30 cellular contexts compared by ENCODE assay signal in genomic region chr16:17331991-17332390, GRCh38.
DNase-seq lines count a peak whose midpoint lies in the region; ATAC-seq and TF ChIP-seq lines count a peak whose summit lies in the region.
"Had no signal": no experiment of that assay in that cellular context is flagged by ENCODE, and none has a peak within 500 bp of the region (broad histone marks: within the 10 kb centered on the region; RNA-seq: fewer than 3 reads in every experiment).

No MANE protein-coding gene starts in this region.

- peak; percentile 36 for DNase-seq in NCI-H82 (lab: John Stamatoyannopoulos, UW)
- no peak for DNase-seq in NCI-H82 treated with DMSO at 0.1 percent for 48 hours (lab: John Stamatoyannopoulos, UW; ENCODE audit: unreplicated experiment)
- peak; percentile 77 to 97 for DNase-seq in NCI-H524 (lab: John Stamatoyannopoulos, UW)
- no peak for DNase-seq in stimulated activated effector memory CD8-positive, alpha-beta T cell treated with anti-CD3 and anti-CD28 coated beads, Interleukin-12 subunit alpha, Interleukin-12 subunit beta, amount 100 ng/mL, for 72 hours (ENCODE audit: low spot score in 2 of 2)
- no peak for DNase-seq in activated naive CD4-positive, alpha-beta T cell treated with anti-CD3 and anti-CD28 coated beads, Interleukin-2, amount 50 U/mL, for 72 hours (ENCODE audit: low spot score in 2 of 2)
- no peak for DNase-seq in smooth muscle cell (lab: John Stamatoyannopoulos, UW; ENCODE audit: unreplicated experiment)
- DNase-seq: activated effector memory CD4-positive, alpha-beta T cell treated with Interleukin-2 at 50 U/mL for 16 hours; activated T-cell treated with anti-CD3 and anti-CD28 coated beads for 4 hours; anterior cingulate cortex; CD4-positive, alpha-beta memory T cell; colonic mucosa; effector CD4-positive, alpha-beta T cell; EL; head of caudate nucleus; kidney; MG63; naive B cell; NCI-H1105 treated with DMSO at 0.1 percent for 48 hours; NCI-H187 treated with DMSO at 0.1 percent for 48 hours; NCI-H2171 treated with DMSO at 0.1 percent for 48 hours; NCI-H526; PC-9 had no signal

- H3K9me3 Mint-ChIP-seq in stimulated activated effector memory CD8-positive, alpha-beta T cell treated with anti-CD3 and anti-CD28 coated beads, Interleukin-12 subunit alpha, Interleukin-12 subunit beta, amount 100 ng/mL, for 72 hours: no peaks in the 10 kb centered on the region
- H3K9me3 Mint-ChIP-seq in activated naive CD4-positive, alpha-beta T cell treated with anti-CD3 and anti-CD28 coated beads, Interleukin-2, amount 50 U/mL, for 72 hours: no peaks in the 10 kb centered on the region
- H3K9me3 Mint-ChIP-seq in activated T-helper 17 cell treated with anti-CD3 and anti-CD28 coated beads, Interleukin-2, amount 50 U/mL, for 72 hours: no peaks in the 10 kb centered on the region
- H3K9me3 Mint-ChIP-seq: CD4-positive, alpha-beta memory T cell; mesothelial cell of epicardium; naive B cell; stimulated activated memory B cell treated with anti-CD40 and anti-IgM and Interleukin-4, amounts not matched to agents 10 μg/mL and 1 μg/mL and 100 μg/mL, for 72 hours had no signal

- H3K9me3 ChIP-seq in smooth muscle cell (replicated peaks; ENCODE audit: low read depth): no peaks in the 10 kb centered on the region
- H3K9me3 ChIP-seq: colonic mucosa, MG63, neutrophil had no signal

- no peaks in the 10 kb centered on the region for H3K27me3 Mint-ChIP-seq in activated T-helper 17 cell treated with anti-CD3 and anti-CD28 coated beads, Interleukin-2, amount 50 U/mL, for 72 hours
- H3K27me3 Mint-ChIP-seq: activated naive CD8-positive, alpha-beta T cell; CD4-positive, alpha-beta memory T cell; naive B cell; stimulated activated memory B cell treated with anti-CD40 and anti-IgM and Interleukin-4, amounts not matched to agents 10 μg/mL and 1 μg/mL and 100 μg/mL, for 72 hours had no signal

- H2AFZ ChIP-seq in smooth muscle cell (ENCODE audit: low read depth): no peak overlapping the region
- H2AFZ ChIP-seq: PC-9 had no signal

- no peaks in the 10 kb centered on the region for H3K79me2 ChIP-seq in smooth muscle cell (ENCODE audit: low read depth)

- WGBS in smooth muscle cell (ENCODE audit: low lambda C conversion rate): 99% methylated on average over 4 of the region's 4 CpGs

- H3K4me2 ChIP-seq in smooth muscle cell: no peak overlapping the region
- H3K4me2 ChIP-seq: KMS-11, PC-9 had no signal

- no peak overlapping the region for H3K27ac ChIP-seq in smooth muscle cell (ENCODE audit: low read depth)
- H3K27ac ChIP-seq: colonic mucosa, HL-60, KMS-11, neutrophil, PC-9 had no signal

- H3F3A ChIP-seq in smooth muscle cell (ENCODE audit: low read depth): peaks cover 6% of the 10 kb centered on the region

- peaks cover 24% of the 10 kb centered on the region for H4K20me1 ChIP-seq in smooth muscle cell (ENCODE audit: low read depth)

- no peaks in the 10 kb centered on the region for H3K4me1 ChIP-seq in smooth muscle cell (ENCODE audit: low read depth)
- H3K4me1 ChIP-seq: colonic mucosa had no signal

- H3K4me1 Mint-ChIP-seq in stimulated activated effector memory CD8-positive, alpha-beta T cell treated with anti-CD3 and anti-CD28 coated beads, Interleukin-12 subunit alpha, Interleukin-12 subunit beta, amount 100 ng/mL, for 72 hours: peaks cover 9% of the 10 kb centered on the region
- H3K4me1 Mint-ChIP-seq in activated T-helper 17 cell treated with anti-CD3 and anti-CD28 coated beads, Interleukin-2, amount 50 U/mL, for 72 hours: no peaks in the 10 kb centered on the region
- H3K4me1 Mint-ChIP-seq: mesothelial cell of epicardium had no signal

- no peaks in the 10 kb centered on the region for H3K27me3 ChIP-seq in smooth muscle cell (ENCODE audit: low read depth)
- H3K27me3 ChIP-seq: colonic mucosa, MG63, neutrophil had no signal

- H3K4me3 ChIP-seq in smooth muscle cell: no peak overlapping the region
- H3K4me3 ChIP-seq: colonic mucosa, MG63, PC-9 had no signal

- H3K36me3 ChIP-seq in smooth muscle cell (ENCODE audit: low read depth): no peaks in the 10 kb centered on the region
- H3K36me3 ChIP-seq: colonic mucosa, MG63, neutrophil had no signal

- no peak for TF ChIP-seq CTCF in smooth muscle cell (IDR thresholded peaks at IDR 0.05; ENCODE audit: borderline replicate concordance, insufficient read depth, poor library complexity, severe bottlenecking)

- no peak overlapping the region for H3K4me3 Mint-ChIP-seq in stimulated activated effector memory CD8-positive, alpha-beta T cell treated with anti-CD3 and anti-CD28 coated beads, Interleukin-12 subunit alpha, Interleukin-12 subunit beta, amount 100 ng/mL, for 72 hours
- H3K4me3 Mint-ChIP-seq in activated T-helper 17 cell treated with anti-CD3 and anti-CD28 coated beads, Interleukin-2, amount 50 U/mL, for 72 hours: no peak overlapping the region
- H3K4me3 Mint-ChIP-seq: activated naive CD8-positive, alpha-beta T cell; CD4-positive, alpha-beta memory T cell; mesothelial cell of epicardium; stimulated activated memory B cell treated with anti-CD40 and anti-IgM and Interleukin-4, amounts not matched to agents 10 μg/mL and 1 μg/mL and 100 μg/mL, for 72 hours had no signal

- H3K36me3 Mint-ChIP-seq in stimulated activated effector memory CD8-positive, alpha-beta T cell treated with anti-CD3 and anti-CD28 coated beads, Interleukin-12 subunit alpha, Interleukin-12 subunit beta, amount 100 ng/mL, for 72 hours: peaks cover 12% of the 10 kb centered on the region
- H3K36me3 Mint-ChIP-seq in activated naive CD4-positive, alpha-beta T cell treated with anti-CD3 and anti-CD28 coated beads, Interleukin-2, amount 50 U/mL, for 72 hours: no peaks in the 10 kb centered on the region
- H3K36me3 Mint-ChIP-seq in activated T-helper 17 cell treated with anti-CD3 and anti-CD28 coated beads, Interleukin-2, amount 50 U/mL, for 72 hours (ENCODE audit: low read depth): no peaks in the 10 kb centered on the region
- H3K36me3 Mint-ChIP-seq: activated naive CD8-positive, alpha-beta T cell; CD4-positive, alpha-beta memory T cell; mesothelial cell of epicardium had no signal

- peak overlapping the region; percentile 32 for H3K27ac Mint-ChIP-seq in stimulated activated effector memory CD8-positive, alpha-beta T cell treated with anti-CD3 and anti-CD28 coated beads, Interleukin-12 subunit alpha, Interleukin-12 subunit beta, amount 100 ng/mL, for 72 hours
- no peak overlapping the region for H3K27ac Mint-ChIP-seq in activated naive CD4-positive, alpha-beta T cell treated with anti-CD3 and anti-CD28 coated beads, Interleukin-2, amount 50 U/mL, for 72 hours
- H3K27ac Mint-ChIP-seq in activated T-helper 17 cell treated with anti-CD3 and anti-CD28 coated beads, Interleukin-2, amount 50 U/mL, for 72 hours: no peak overlapping the region
- H3K27ac Mint-ChIP-seq: activated naive CD8-positive, alpha-beta T cell; mesothelial cell of epicardium; stimulated activated memory B cell treated with anti-CD40 and anti-IgM and Interleukin-4, amounts not matched to agents 10 μg/mL and 1 μg/mL and 100 μg/mL, for 72 hours had no signal

- H3K9ac ChIP-seq in smooth muscle cell (ENCODE audit: low read depth): no peak overlapping the region
- H3K9ac ChIP-seq: KMS-11 had no signal

- peak; percentile 75 for ATAC-seq in esophagus mucosa
- no peak for ATAC-seq in stimulated activated effector memory CD8-positive, alpha-beta T cell treated with anti-CD3 and anti-CD28 coated beads, Interleukin-12 subunit alpha, Interleukin-12 subunit beta, amount 100 ng/mL, for 72 hours
- no peak for ATAC-seq in activated naive CD4-positive, alpha-beta T cell treated with anti-CD3 and anti-CD28 coated beads, Interleukin-2, amount 50 U/mL, for 72 hours
- no peak for ATAC-seq in activated T-helper 17 cell treated with anti-CD3 and anti-CD28 coated beads, Interleukin-2, amount 50 U/mL, for 72 hours (replicated peaks)
- ATAC-seq: stimulated activated memory B cell treated with anti-CD40 and anti-IgM and Interleukin-4, amounts not matched to agents 10 μg/mL and 1 μg/mL and 100 μg/mL, for 72 hours had no signal

Comparison
In these comparisons a context has a peak if more than half of its experiments do, and no peak if none do; other contexts are left out.
1. DNase-seq: peak in NCI-H82 (single experiment) and NCI-H524 (2 of 2); none in NCI-H82 treated with DMSO at 0.1 percent for 48 hours (single experiment), stimulated activated effector memory CD8-positive, alpha-beta T cell treated with anti-CD3 and anti-CD28 coated beads, Interleukin-12 subunit alpha, Interleukin-12 subunit beta, amount 100 ng/mL, for 72 hours (0 of 2), activated naive CD4-positive, alpha-beta T cell treated with anti-CD3 and anti-CD28 coated beads, Interleukin-2, amount 50 U/mL, for 72 hours (0 of 2) and smooth muscle cell (single experiment).